Comparison of ENCODE assay signal across 19 cellular contexts in the genomic region with DNA sequence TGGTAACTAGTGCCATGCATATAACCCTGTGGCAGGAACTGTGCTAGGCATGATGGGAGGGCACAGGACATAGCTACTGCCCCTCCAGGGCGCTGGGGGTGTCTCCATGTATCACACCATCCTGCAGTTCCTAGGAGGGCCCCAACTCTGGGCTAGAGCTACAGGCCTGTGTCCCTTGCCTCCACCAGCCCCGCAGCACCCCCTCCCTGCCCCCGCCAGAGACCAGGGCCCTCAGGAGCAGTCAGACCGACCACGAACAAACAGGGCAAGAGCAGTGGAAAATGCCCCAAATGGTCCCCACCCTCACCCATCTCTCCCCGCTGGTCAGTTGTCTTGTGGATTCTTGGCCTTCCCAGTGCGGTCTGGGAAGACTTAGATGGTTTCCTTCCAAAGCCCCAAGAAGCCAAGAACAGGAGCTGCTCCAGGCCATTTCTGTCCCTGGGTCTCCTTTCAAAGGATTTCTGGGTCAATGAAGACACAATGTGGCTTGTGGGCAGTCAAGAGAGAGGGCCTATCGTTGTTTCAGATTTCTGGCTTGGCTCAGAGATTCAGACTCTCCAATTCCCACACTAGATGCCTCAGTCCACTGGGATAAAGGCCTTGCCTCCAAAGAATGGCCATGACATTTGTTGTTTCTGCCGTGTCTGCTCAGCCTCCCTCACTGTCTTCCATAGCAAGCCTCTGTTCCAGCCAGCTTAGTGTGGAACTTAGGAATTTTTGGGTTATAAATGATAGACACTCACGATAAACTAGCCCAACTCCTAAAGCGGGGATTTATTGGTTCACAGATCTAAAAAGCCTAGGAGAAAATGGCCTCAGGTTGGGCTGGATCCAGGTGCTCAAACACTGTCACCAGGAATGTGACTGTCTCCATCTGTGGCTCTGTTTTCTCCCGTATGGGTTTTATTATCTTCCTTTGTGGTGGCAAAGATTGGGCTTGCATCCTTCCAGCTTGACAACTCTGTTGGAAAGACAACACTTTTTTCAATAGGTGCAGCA.
"Had no signal": no experiment of that assay in that cellular context is flagged by ENCODE, and none has a peak within 500 bp of the region (broad histone marks: within the 10 kb centered on the region; RNA-seq: fewer than 3 reads in every experiment).

No MANE protein-coding gene starts in this region.

- H3K9me3 ChIP-seq: colonic mucosa, psoas muscle, sigmoid colon, suprapubic skin, thyroid gland, upper lobe of left lung, uterus had no signal

- H3K9ac ChIP-seq: neural progenitor cell had no signal

- H2AFZ ChIP-seq: neural progenitor cell had no signal

- H3K4me2 ChIP-seq: neural progenitor cell had no signal

- H3K27me3 ChIP-seq: colonic mucosa, neural progenitor cell, sigmoid colon, suprapubic skin, thyroid gland, upper lobe of left lung, uterus had no signal

- ATAC-seq: natural killer cell treated with Interleukin-12 subunit alpha and Interleukin-12 subunit beta and Interleukin-15 and Interleukin-18, amount 100 ng/mL, for 72 hours; psoas muscle; stimulated activated naive CD8-positive, alpha-beta T cell treated with anti-CD3 and anti-CD28 coated beads, Interleukin-15, Interleukin-2, amounts not matched to agents 100 U/mL and 50 U/mL, for 24 hours had no signal

- H3K4me1 ChIP-seq: colonic mucosa, sigmoid colon, uterus had no signal

- DNase-seq: colonic mucosa; dermis blood vessel endothelial cell; heart right ventricle; kidney glomerular epithelial cell; occipital lobe; psoas muscle; retina; sigmoid colon; small intestine; stimulated activated CD4-positive, alpha-beta T cell treated with anti-CD3 and anti-CD28 coated beads, Interleukin-12 subunit alpha, Interleukin-12 subunit beta, amount 100 ng/mL, for 4 hours; stimulated activated naive CD8-positive, alpha-beta T cell treated with anti-CD3 and anti-CD28 coated beads, Interleukin-15, Interleukin-2, amounts not matched to agents 100 U/mL and 50 U/mL, for 24 hours; thyroid gland had no signal

- H3K36me3 ChIP-seq: colonic mucosa, heart right ventricle, neural progenitor cell, sigmoid colon, suprapubic skin, thyroid gland, upper lobe of left lung, uterus had no signal

- H3K4me3 ChIP-seq: colonic mucosa, heart right ventricle, neural progenitor cell, psoas muscle, sigmoid colon, suprapubic skin, thyroid gland, upper lobe of left lung, uterus had no signal

- H3K27ac ChIP-seq: colonic mucosa, heart right ventricle, neural progenitor cell, psoas muscle, sigmoid colon, suprapubic skin, thyroid gland, upper lobe of left lung, uterus had no signal

- FAIRE-seq: frontal cortex, islet of Langerhans, small intestine had no signal
